Comparison of ENCODE assay signal across 8 cellular contexts in genomic region chr7:152675761-152676636, GRCh38. TPM values are rescaled to one million over a fixed set of nuclear protein-coding genes. Genes with fewer than 3 reads are reported as not detected.
DNase-seq lines count a peak whose midpoint lies in the region; TF ChIP-seq lines count a peak whose summit lies in the region.

TSS of gene XRCC2 (minus strand) at chr7:152676141. CDS start at chr7:152676079, 62 bp downstream.

- DNase-seq in GM04504 (ENCODE audit: low read depth) (peak; percentile 82), HFFc6 (peak; percentile 80), NAMALWA (ENCODE audit: low spot score) (peak; percentile 98), SK-MEL-5 (ENCODE audit: low read depth, low spot score) (peak; percentile 95), germinal center (ENCODE audit: low spot score) (peak; percentile 99), non-pigmented ciliary epithelial cell (ENCODE audit: low read depth) (peak; percentile 28), superior temporal gyrus (ENCODE audit: extremely low spot score) (peak; percentile 94)
- peak; percentile 94 for DNase-seq in activated naive CD4-positive, alpha-beta T cell treated with Interleukin-2 at 50 U/mL for 16 hours

- in situ Hi-C loops in SK-MEL-5 (cut with HindIII; ENCODE audit: low pct_unique_long_range_greater_than_20kb, low sequenced_read_pairs): no loop called here

- peak within 1 kb of the TSS; percentile 87 for H3K27ac Mint-ChIP-seq in HFFc6

- no peaks in the 10 kb centered on the region for H3K27me3 Mint-ChIP-seq in HFFc6 (ENCODE audit: insufficient read depth)

- no peak for TF ChIP-seq CTCF in HFFc6 (IDR thresholded peaks at IDR 0.05)

- peaks cover 13% of the 10 kb centered on the region for H3K4me1 Mint-ChIP-seq in HFFc6 (ENCODE audit: low read depth)

- no peaks in the 10 kb centered on the region for H3K36me3 Mint-ChIP-seq in HFFc6 (ENCODE audit: low read depth)

- H3K4me3 Mint-ChIP-seq in HFFc6: peak within 1 kb of the TSS; percentile 95

- no peaks in the 10 kb centered on the region for H3K9me3 Mint-ChIP-seq in HFFc6

RNA-seq across cellular contexts. Expression of gene XRCC2, which starts in this region (rescaled TPM):
- total RNA-seq in HFFc6 (2021; fragmentation: NEBNext Ultra II Directional; extraction: Animal tissue kit (Norgen Biotek cat#: 25700)): 1 to 10 TPM; 1.8 to 3.8 (median 3.4) TPM
- 13.2 and 14.1 TPM in 2 replicates for total RNA-seq in SK-MEL-5 (2014; rRNA removed; shearing (Covaris generic))
- polyA plus RNA-seq in SK-MEL-5 (2015; cell fraction: cytosol; rRNA removed): 6.9 and 9.7 TPM in 2 replicates
- polyA plus RNA-seq in SK-MEL-5 (2015; cell fraction: nucleus; rRNA removed): 41.4 and 43.4 TPM in 2 replicates

Comparison
In these comparisons a context has a peak if more than half of its experiments do, and no peak if none do; other contexts are left out.
1. Peak in every context shown above with its lines: DNase-seq.
2. DNase-seq: peak in every context shown above with its lines; median percentile 99 in germinal center; 98 in NAMALWA; 95 in SK-MEL-5; 94 in activated naive CD4-positive, alpha-beta T cell treated with Interleukin-2 at 50 U/mL for 16 hours; 94 in superior temporal gyrus; 82 in GM04504; 80 in HFFc6; 28 in non-pigmented ciliary epithelial cell.